In the genomic region with DNA sequence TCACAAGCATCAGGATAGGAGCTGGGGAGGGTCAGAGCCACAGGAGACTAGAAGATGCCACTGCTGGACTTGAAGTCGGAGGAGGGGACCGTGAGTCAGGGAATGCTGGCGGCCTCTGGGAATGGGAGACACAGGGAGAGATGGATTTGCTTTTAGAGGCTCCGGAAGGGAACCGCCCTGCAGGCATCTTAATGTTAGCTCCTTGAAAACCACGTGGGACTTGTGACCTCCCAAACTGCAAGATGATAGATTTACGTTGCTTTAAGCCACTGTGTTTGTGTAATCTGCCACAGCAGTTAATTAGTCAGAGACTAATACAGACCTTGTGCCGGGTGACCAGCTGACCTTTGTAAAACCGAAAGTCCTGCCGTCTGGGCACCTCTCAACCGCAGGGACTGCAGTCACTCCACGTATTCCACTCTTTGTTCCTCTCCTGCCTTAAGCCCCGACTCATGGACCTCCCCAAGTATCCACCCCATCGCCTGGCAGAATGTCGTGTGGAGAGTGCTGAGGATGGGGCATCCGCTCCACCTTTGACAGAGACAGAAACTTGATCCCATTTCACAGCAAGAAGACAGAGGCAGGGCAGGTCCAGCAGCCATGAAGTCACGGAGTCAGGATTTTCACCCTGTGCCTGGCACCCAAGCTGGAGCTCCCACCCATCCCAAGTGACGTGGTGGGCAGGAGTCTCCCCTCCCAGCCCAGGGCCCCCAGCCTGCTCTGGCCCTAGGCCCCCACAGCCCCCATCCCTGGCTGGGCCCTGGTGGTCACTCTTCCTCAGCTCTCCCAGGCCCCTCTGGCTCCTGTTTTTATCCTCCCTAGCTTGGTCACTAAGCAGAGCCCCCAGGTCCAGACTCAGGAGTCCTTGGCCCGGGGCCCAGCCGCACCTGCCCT, we compare ENCODE assay signal across 13 cellular contexts. TPM values are rescaled to one million over a fixed set of nuclear protein-coding genes. Genes with fewer than 3 reads are reported as not detected.
DNase-seq lines count a peak whose midpoint lies in the region; ATAC-seq, FAIRE-seq and TF ChIP-seq lines count a peak whose summit lies in the region.
"Had no signal": no experiment of that assay in that cellular context is flagged by ENCODE, and none has a peak within 500 bp of the region (broad histone marks: within the 10 kb centered on the region; RNA-seq: fewer than 3 reads in every experiment).

No MANE protein-coding gene starts in this region.

- no peak overlapping the region for H3K14ac ChIP-seq in H9 (ENCODE audit: insufficient read depth, low read length)

- H4K8ac ChIP-seq in H9 (replicated peaks; ENCODE audit: insufficient read length, low read depth, low read length), result no peak overlapping the region

- no peak overlapping the region for H2BK120ac ChIP-seq in H9 (ENCODE audit: low read depth, low read length, poor library complexity, severe bottlenecking)

- no TSS peak for BruUV-seq in K562 (replicated peaks; lab: Mats Ljungman, UMichigan)

- H4K20me1 ChIP-seq in K562 (replicated peaks; ENCODE audit: control insufficient read depth, insufficient read depth, low read length) (peaks cover 8% of the 10 kb centered on the region; the same call in 1 of the 2 replicates), H9 (ENCODE audit: control insufficient read depth, insufficient read depth, insufficient read length) (no peaks in the 10 kb centered on the region)

- H3T11ph ChIP-seq in H9 (ENCODE audit: low read length), result no peak overlapping the region

- H3K4me2 ChIP-seq in K562 (ENCODE audit: insufficient read depth, low read length), result peak overlapping the region; percentile 37; the same call in 1 of the 2 replicates
- H3K4me2 ChIP-seq in H9 (ENCODE audit: insufficient read depth, insufficient read length, low read length), result no peak overlapping the region

- peaks cover 43% of the 10 kb centered on the region for H3K27me3 Mint-ChIP-seq in H9 (ENCODE audit: low read depth)

- peak; percentile 84 for FAIRE-seq in K562 (lab: Jason Lieb, UNC)
- FAIRE-seq: endothelial cell of umbilical vein, keratinocyte had no signal

- H4K91ac ChIP-seq in H9 (ENCODE audit: insufficient read length, low read depth, low read length), result no peak overlapping the region

- peak; percentile 73 for DNase-seq in EH (ENCODE audit: low read depth)
- DNase-seq in NB4 (ENCODE audit: low read depth), result peak; percentile 63
- DNase-seq in K562 (ENCODE audit: extremely low read depth in 1 of 4, low spot score in 3 of 4), result peak in 2 of 4 experiments; percentile 33 to 57
- DNase-seq in mucosa of descending colon, result no peak
- no peak for DNase-seq in NK-92 (lab: John Stamatoyannopoulos, UW; ENCODE audit: unreplicated experiment)
- DNase-seq in left ventricle myocardium inferior, result no peak
- DNase-seq in H9, result no peak
- DNase-seq: activated CD8-positive, alpha-beta memory T cell treated with anti-CD3 and anti-CD28 coated beads for 24 hours; DMS153; NCI-H2081 had no signal

- no peaks in the 10 kb centered on the region for H3K79me1 ChIP-seq in H9 (ENCODE audit: insufficient read depth, low read depth, low read length, poor library complexity, severe bottlenecking)

- H3K36me3 ChIP-seq in K562 (ENCODE audit: control insufficient read depth, insufficient read depth, low read length), result no peaks in the 10 kb centered on the region
- H3K36me3 ChIP-seq in mucosa of descending colon (ENCODE audit: low read depth), result no peaks in the 10 kb centered on the region
- no peaks in the 10 kb centered on the region for H3K36me3 ChIP-seq in left ventricle myocardium inferior

- H2BK12ac ChIP-seq in H9 (ENCODE audit: insufficient read length, low read depth, low read length), result no peak overlapping the region

- H2AK5ac ChIP-seq in H9 (ENCODE audit: insufficient read length, low read length), result no peak overlapping the region

- no peaks in the 10 kb centered on the region for H3K23me2 ChIP-seq in H9 (ENCODE audit: insufficient read length, low read depth, low read length, poor library complexity, severe bottlenecking)

- H3K27me3 ChIP-seq in K562 (ENCODE audit: control insufficient read depth in 2 of 2, insufficient read depth in 2 of 2, low read length in 2 of 2) (peaks cover 39 to 83% of the 10 kb centered on the region in 2 experiments; a peak in 4 of 5 replicates), left ventricle myocardium inferior (ENCODE audit: low read depth) (peaks cover 31% of the 10 kb centered on the region), H9 (ENCODE audit: insufficient read depth, low read length) (no peaks in the 10 kb centered on the region)

- no peak for TF ChIP-seq RAD21 in K562 (CRISPR knock-in tag; conservative IDR thresholded peaks at IDR 0.05 in 1 of 2, IDR thresholded peaks at IDR 0.05 in 1 of 2)

- H3K4me3 Mint-ChIP-seq in H9, result no peak overlapping the region

- no peak overlapping the region for H3K27ac ChIP-seq in K562 (ENCODE audit: extremely low read depth, low read depth, low read length)
- H3K27ac ChIP-seq in left ventricle myocardium inferior (replicated peaks), result no peak overlapping the region
- no peak overlapping the region for H3K27ac ChIP-seq in H9 (ENCODE audit: insufficient read length, low read depth, low read length)

- CTCF ChIA-PET in K562 (lab: Yijun Ruan, JAX; ENCODE audit: low intra/inter-chr PET ratio), result no interaction called here

- H3K18ac ChIP-seq in H9 (ENCODE audit: insufficient read length, low read depth, low read length), result no peak overlapping the region

- no peak overlapping the region for H2BK5ac ChIP-seq in H9 (ENCODE audit: insufficient read length, low read length)

- H3K4ac ChIP-seq in H9 (ENCODE audit: low read depth, low read length), result no peak overlapping the region

- TF ChIP-seq CTCF in NB4 (IDR thresholded peaks at IDR 0.05; ENCODE audit: low read depth, low read length) (no peak), K562 (IDR thresholded peaks at IDR 0.05 in 2 of 3, conservative IDR thresholded peaks at IDR 0.05 in 1 of 3; ENCODE audit: insufficient read depth in 2 of 3, low read depth in 1 of 3, low read length in 3 of 3) (no peak), mucosa of descending colon (IDR thresholded peaks at IDR 0.05) (no peak), left ventricle myocardium inferior (IDR thresholded peaks at IDR 0.05; ENCODE audit: borderline replicate concordance) (no peak), H9 (conservative IDR thresholded peaks at IDR 0.05) (no peak)

- H3K9me3 Mint-ChIP-seq in H9, result peaks cover 0 to 11% of the 10 kb centered on the region in 2 experiments; a peak in 3 of 5 replicates

- no peak overlapping the region for H3K4me3 ChIP-seq in NB4 (ENCODE audit: low read depth, low read length)
- no peak overlapping the region for H3K4me3 ChIP-seq in K562
- H3K4me3 ChIP-seq in mucosa of descending colon, result no peak overlapping the region
- no peak overlapping the region for H3K4me3 ChIP-seq in left ventricle myocardium inferior

- ATAC-seq in K562 (peak; percentile 62), mucosa of descending colon (peak; percentile 29), esophagus mucosa (no peak)

- H3K23ac ChIP-seq in H9 (ENCODE audit: insufficient read length, low read depth, low read length), result no peak overlapping the region

- POLR2A ChIA-PET in K562 (lab: Yijun Ruan, JAX), result interaction anchor here (0.6 to 2.2 kb wide), 3 partner anchors 10 to 27 kb away, joined by 3 to 10 read pairs (median 4); no protein-coding TSS in a partner anchor

- no peak overlapping the region for H2BK15ac ChIP-seq in H9 (ENCODE audit: low read depth, low read length)

- WGBS in K562 (ENCODE audit: insufficient coverage, low coverage, missing lambda C conversion rate), result 6% methylated on average over 20 of the region's 20 CpGs
- no CpG with 5 or more reads among the region's 20 CpGs for WGBS in H9 (ENCODE audit: extremely low coverage, insufficient read length, low lambda C conversion rate)

- peaks cover 0 to 4% (median 0%) of the 10 kb centered on the region in 3 experiments; a peak in 2 of 7 replicates for H3K36me3 Mint-ChIP-seq in H9 (ENCODE audit: insufficient read depth in 1 of 3, low read depth in 3 of 3)

- H2BK20ac ChIP-seq in H9 (ENCODE audit: low read depth, low read length, poor library complexity, severe bottlenecking), result no peak overlapping the region

- no peaks in the 10 kb centered on the region for H3K9me1 ChIP-seq in K562 (ENCODE audit: control insufficient read depth, insufficient read depth, low read length)

- no peak overlapping the region for H3K56ac ChIP-seq in H9 (ENCODE audit: insufficient read length, low read depth, low read length)

- no peak for TF ChIP-seq EP300 in K562 (IDR thresholded peaks at IDR 0.05; ENCODE audit: low read length)

- H3K79me2 ChIP-seq in K562 (ENCODE audit: control insufficient read depth, insufficient read depth, low read length) (no peaks in the 10 kb centered on the region), H9 (ENCODE audit: insufficient read depth, low read length) (no peaks in the 10 kb centered on the region)

- in situ Hi-C loops in K562 (cut with MboI), result no loop called here

- H3K9me3 ChIP-seq in K562 (replicated peaks; ENCODE audit: control insufficient read depth, insufficient read depth, low read depth, low read length) (no peaks in the 10 kb centered on the region), mucosa of descending colon (no peaks in the 10 kb centered on the region), left ventricle myocardium inferior (replicated peaks) (no peaks in the 10 kb centered on the region), H9 (ENCODE audit: control insufficient read depth, low read depth, low read length) (no peaks in the 10 kb centered on the region)

- H3K4me1 Mint-ChIP-seq in H9, result peaks cover 20 to 34% of the 10 kb centered on the region in 2 experiments

- no peak overlapping the region for H4K5ac ChIP-seq in H9 (ENCODE audit: insufficient read length, low read depth, low read length)

- peak overlapping the region in 1 of 2 experiments; percentile 68; a peak in 2 of 4 replicates for H3K9ac ChIP-seq in K562 (ENCODE audit: insufficient read depth in 1 of 2, low read depth in 2 of 2, low read length in 2 of 2)
- no peak overlapping the region for H3K9ac ChIP-seq in H9 (ENCODE audit: extremely low read depth, insufficient read length, low read length)

- peak overlapping the region in 1 of 3 experiments; percentile 96; a peak in 1 of 7 replicates for H3K27ac Mint-ChIP-seq in H9

- intact Hi-C loops in K562 (cut with micrococcal nuclease), result no loop called here
- intact Hi-C loops in mucosa of descending colon (cut with DNase I, micrococcal nuclease), result no loop called here
- intact Hi-C loops in left ventricle myocardium inferior (cut with micrococcal nuclease), result no loop called here

- TF ChIP-seq POLR2A in NB4 (IDR thresholded peaks at IDR 0.05; ENCODE audit: extremely low read depth, insufficient read length) (no peak), K562 (conservative IDR thresholded peaks at IDR 0.05) (no peak)

- H2AFZ ChIP-seq in K562 (ENCODE audit: low read depth, low read length) (no peak overlapping the region), H9 (ENCODE audit: low read length) (no peak overlapping the region)

- H3K4me1 ChIP-seq in K562 (replicated peaks in 1 of 2; ENCODE audit: control insufficient read depth in 2 of 2, insufficient read depth in 2 of 2, low read length in 2 of 2), result peaks cover 8 to 58% of the 10 kb centered on the region in 2 experiments
- H3K4me1 ChIP-seq in mucosa of descending colon (ENCODE audit: low read depth), result no peaks in the 10 kb centered on the region
- H3K4me1 ChIP-seq in left ventricle myocardium inferior, result no peaks in the 10 kb centered on the region
- H3K4me1 ChIP-seq in H9 (ENCODE audit: insufficient read depth, low read length), result no peaks in the 10 kb centered on the region

RNA-seq across cellular contexts. Expression of gene CTSD, which starts 19.4 kb away (rescaled TPM):
- total RNA-seq in K562 (2011; cell fraction: chromatin; rRNA removed; ENCODE audit: low replicate concordance), result 15.6 and 81.0 TPM in 2 replicates
- 131 and 132 TPM in 2 replicates for total RNA-seq in K562 (2011; cell fraction: nucleolus; rRNA removed)
- 68.3 and 83.1 TPM in 2 replicates for total RNA-seq in K562 (2011; cell fraction: nucleoplasm; rRNA removed)
- total RNA-seq in K562 (2014; rRNA removed), result 72.3 and 87.0 TPM in 2 replicates
- 10.9 and 12.3 TPM in 2 replicates for total RNA-seq in K562 (2014; rRNA removed; fragmentation: Illumina TruSeq; extraction: Trizol)
- 40.9 and 42.3 TPM in 2 replicates for total RNA-seq in K562 (2015; rRNA removed; fragmentation: Illumina TruSeq; extraction: Trizol)
- 112 and 116 TPM in 2 replicates for total RNA-seq in K562 (2021)
- 21.7 and 37.1 TPM in 2 replicates for polyA plus RNA-seq in K562 (2011; rRNA removed)
- polyA plus RNA-seq in K562 (2011; cell fraction: cytosol; rRNA removed), result 39.6 and 74.7 TPM in 2 replicates
- 22.7 and 35.2 TPM in 2 replicates for polyA plus RNA-seq in K562 (2011; cell fraction: nucleus; rRNA removed)
- polyA plus RNA-seq in K562 (2012), result 84.2 and 325 TPM in 2 replicates
- 66.8 and 111 TPM in 2 replicates for polyA plus RNA-seq in K562 (2014; fragmentation: Illumina TruSeq; extraction: Trizol)
- 1 to 10 TPM; 1.0 to 3.7 TPM for polyA plus RNA-seq in K562 (2014; fragmentation: Nextera tagmentation; extraction: Ambion mirVana)
- 40.5 and 46.8 TPM in 2 replicates for polyA plus RNA-seq in K562 (2014; rRNA removed)
- 12.8 and 17.9 TPM in 2 replicates for polyA minus RNA-seq in K562 (2011; rRNA and poly(A)+ RNA removed)
- 46.3 and 49.3 TPM in 2 replicates for polyA minus RNA-seq in K562 (2011; cell fraction: cytosol; rRNA and poly(A)+ RNA removed)
- polyA minus RNA-seq in K562 (2011; cell fraction: nucleus; rRNA and poly(A)+ RNA removed), result 10.1 and 11.1 TPM in 2 replicates
- 1,000 to 10,000 TPM in 2 of 3 donors, 100 to 1,000 TPM in 1; 631 to 1,107 (median 1,007) TPM for total RNA-seq in mucosa of descending colon
- total RNA-seq in esophagus mucosa, result 583 TPM
- total RNA-seq in left ventricle myocardium inferior, result 831 TPM
- total RNA-seq in H9 (2021), result 158 and 161 TPM in 2 replicates

RNA-seq across cellular contexts. Expression of gene IFITM10, which starts 32.7 kb away (rescaled TPM):
- 0.21 and 0.23 TPM in 2 replicates for total RNA-seq in K562 (2011; cell fraction: chromatin; rRNA removed; ENCODE audit: low replicate concordance)
- total RNA-seq in K562 (2011; cell fraction: nucleolus; rRNA removed), result 0.26 and 0.33 TPM in 2 replicates
- 0.37 TPM in 1 of 2 replicates, not detected in the other for total RNA-seq in K562 (2011; cell fraction: nucleoplasm; rRNA removed)
- total RNA-seq in K562 (2014; rRNA removed) (0.09 TPM in 1 of 2 replicates, not detected in the other), K562 (2014; rRNA removed; fragmentation: Illumina TruSeq; extraction: Trizol) (not detected in 2 replicates), K562 (2015; rRNA removed; fragmentation: Illumina TruSeq; extraction: Trizol) (not detected in 2 replicates), K562 (2021) (0.13 TPM in 1 of 2 replicates, not detected in the other), mucosa of descending colon (1 to 10 TPM in 2 of 3 donors, under 1 TPM in 1; 0.46 to 2.8 (median 1.9) TPM), esophagus mucosa (0.96 TPM), left ventricle myocardium inferior (0.58 TPM), H9 (2021) (0.59 and 0.77 TPM in 2 replicates)
- polyA plus RNA-seq in K562 (2011; rRNA removed) (not detected in 2 replicates), K562 (2014; fragmentation: Illumina TruSeq; extraction: Trizol) (not detected in 2 replicates), K562 (2014; fragmentation: Nextera tagmentation; extraction: Ambion mirVana) (not detected), K562 (2014; rRNA removed) (0.08 TPM in 1 of 2 replicates, not detected in the other)
- not detected in 2 replicates for polyA plus RNA-seq in K562 (2011; cell fraction: cytosol; rRNA removed)
- polyA plus RNA-seq in K562 (2011; cell fraction: nucleus; rRNA removed), result 0.16 TPM in 1 of 2 replicates, not detected in the other
- polyA plus RNA-seq in K562 (2012), result 0.09 and 0.15 TPM in 2 replicates
- polyA minus RNA-seq in K562 (2011; rRNA and poly(A)+ RNA removed), result not detected in 2 replicates
- polyA minus RNA-seq in K562 (2011; cell fraction: cytosol; rRNA and poly(A)+ RNA removed), result not detected in 2 replicates
- polyA minus RNA-seq in K562 (2011; cell fraction: nucleus; rRNA and poly(A)+ RNA removed), result not detected in 2 replicates

RNA-seq across cellular contexts. Expression of gene SYT8, which starts 51.7 kb away (rescaled TPM):
- not detected in 2 replicates for total RNA-seq in K562 (2011; cell fraction: chromatin; rRNA removed; ENCODE audit: low replicate concordance)
- total RNA-seq in K562 (2011; cell fraction: nucleolus; rRNA removed), result not detected in 2 replicates
- total RNA-seq in K562 (2011; cell fraction: nucleoplasm; rRNA removed), result not detected in 2 replicates
- total RNA-seq in K562 (2014; rRNA removed), result not detected in 2 replicates
- not detected in 2 replicates for total RNA-seq in K562 (2014; rRNA removed; fragmentation: Illumina TruSeq; extraction: Trizol)
- not detected in 2 replicates for total RNA-seq in K562 (2015; rRNA removed; fragmentation: Illumina TruSeq; extraction: Trizol)
- not detected in 2 replicates for total RNA-seq in K562 (2021)
- polyA plus RNA-seq in K562 (2011; rRNA removed), result not detected in 2 replicates
- polyA plus RNA-seq in K562 (2011; cell fraction: cytosol; rRNA removed), result not detected in 2 replicates
- not detected in 2 replicates for polyA plus RNA-seq in K562 (2011; cell fraction: nucleus; rRNA removed)
- polyA plus RNA-seq in K562 (2012), result not detected in 2 replicates
- not detected in 2 replicates for polyA plus RNA-seq in K562 (2014; fragmentation: Illumina TruSeq; extraction: Trizol)
- polyA plus RNA-seq in K562 (2014; fragmentation: Nextera tagmentation; extraction: Ambion mirVana), result not detected
- not detected in 2 replicates for polyA plus RNA-seq in K562 (2014; rRNA removed)
- not detected in 2 replicates for polyA minus RNA-seq in K562 (2011; rRNA and poly(A)+ RNA removed)
- not detected in 2 replicates for polyA minus RNA-seq in K562 (2011; cell fraction: cytosol; rRNA and poly(A)+ RNA removed)
- not detected in 2 replicates for polyA minus RNA-seq in K562 (2011; cell fraction: nucleus; rRNA and poly(A)+ RNA removed)
- 1 to 10 TPM in 2 of 3 donors, under 1 TPM in 1; 0.98 to 2.4 (median 2.1) TPM for total RNA-seq in mucosa of descending colon
- 22.4 TPM for total RNA-seq in esophagus mucosa
- not detected for total RNA-seq in left ventricle myocardium inferior
- total RNA-seq in H9 (2021), result not detected in 2 replicates
- total RNA-seq: endothelial cell of umbilical vein had no signal
- polyA plus RNA-seq: endothelial cell of umbilical vein had no signal

RNA-seq across cellular contexts. Expression of gene TNNI2, which starts 55.7 kb away (rescaled TPM):
- not detected in 2 replicates for total RNA-seq in K562 (2011; cell fraction: chromatin; rRNA removed; ENCODE audit: low replicate concordance)
- total RNA-seq in K562 (2011; cell fraction: nucleolus; rRNA removed), result not detected in 2 replicates
- total RNA-seq in K562 (2011; cell fraction: nucleoplasm; rRNA removed), result not detected in 2 replicates
- total RNA-seq in K562 (2014; rRNA removed) (not detected in 2 replicates), K562 (2014; rRNA removed; fragmentation: Illumina TruSeq; extraction: Trizol) (not detected in 2 replicates), K562 (2015; rRNA removed; fragmentation: Illumina TruSeq; extraction: Trizol) (not detected in 2 replicates), K562 (2021) (not detected in 2 replicates), mucosa of descending colon (under 1 TPM in 1 of 3 donors, not detected in 2; 0.46 TPM), esophagus mucosa (4.4 TPM), left ventricle myocardium inferior (not detected), H9 (2021) (not detected in 2 replicates)
- polyA plus RNA-seq in K562 (2011; rRNA removed) (not detected in 2 replicates), K562 (2014; fragmentation: Illumina TruSeq; extraction: Trizol) (not detected in 2 replicates), K562 (2014; fragmentation: Nextera tagmentation; extraction: Ambion mirVana) (not detected), K562 (2014; rRNA removed) (not detected in 2 replicates)
- polyA plus RNA-seq in K562 (2011; cell fraction: cytosol; rRNA removed), result 0.13 TPM in 1 of 2 replicates, not detected in the other
- polyA plus RNA-seq in K562 (2011; cell fraction: nucleus; rRNA removed), result 0.32 TPM in 1 of 2 replicates, not detected in the other
- polyA plus RNA-seq in K562 (2012), result not detected in 2 replicates
- not detected in 2 replicates for polyA minus RNA-seq in K562 (2011; rRNA and poly(A)+ RNA removed)
- not detected in 2 replicates for polyA minus RNA-seq in K562 (2011; cell fraction: cytosol; rRNA and poly(A)+ RNA removed)
- not detected in 2 replicates for polyA minus RNA-seq in K562 (2011; cell fraction: nucleus; rRNA and poly(A)+ RNA removed)
- total RNA-seq: endothelial cell of umbilical vein had no signal
- polyA plus RNA-seq: endothelial cell of umbilical vein had no signal

Comparison
In these comparisons a context has a peak if more than half of its experiments do, and no peak if none do; other contexts are left out.
1. DNase-seq: peak in EH (single experiment) and NB4 (single experiment); none in mucosa of descending colon (0 of 3), NK-92 (single experiment), left ventricle myocardium inferior (single experiment) and H9 (single experiment).